2 cellular contexts compared by ENCODE assay signal in genomic region chr12:125288931-125289928, GRCh38.
TF ChIP-seq lines count a peak whose summit lies in the region.

No MANE protein-coding gene starts in this region.

TF ChIP-seq in GM23338, 12 proteins besides CTCF, POLR2A, EP300 and RAD21:
- TF ChIP-seq, protein P1, sequence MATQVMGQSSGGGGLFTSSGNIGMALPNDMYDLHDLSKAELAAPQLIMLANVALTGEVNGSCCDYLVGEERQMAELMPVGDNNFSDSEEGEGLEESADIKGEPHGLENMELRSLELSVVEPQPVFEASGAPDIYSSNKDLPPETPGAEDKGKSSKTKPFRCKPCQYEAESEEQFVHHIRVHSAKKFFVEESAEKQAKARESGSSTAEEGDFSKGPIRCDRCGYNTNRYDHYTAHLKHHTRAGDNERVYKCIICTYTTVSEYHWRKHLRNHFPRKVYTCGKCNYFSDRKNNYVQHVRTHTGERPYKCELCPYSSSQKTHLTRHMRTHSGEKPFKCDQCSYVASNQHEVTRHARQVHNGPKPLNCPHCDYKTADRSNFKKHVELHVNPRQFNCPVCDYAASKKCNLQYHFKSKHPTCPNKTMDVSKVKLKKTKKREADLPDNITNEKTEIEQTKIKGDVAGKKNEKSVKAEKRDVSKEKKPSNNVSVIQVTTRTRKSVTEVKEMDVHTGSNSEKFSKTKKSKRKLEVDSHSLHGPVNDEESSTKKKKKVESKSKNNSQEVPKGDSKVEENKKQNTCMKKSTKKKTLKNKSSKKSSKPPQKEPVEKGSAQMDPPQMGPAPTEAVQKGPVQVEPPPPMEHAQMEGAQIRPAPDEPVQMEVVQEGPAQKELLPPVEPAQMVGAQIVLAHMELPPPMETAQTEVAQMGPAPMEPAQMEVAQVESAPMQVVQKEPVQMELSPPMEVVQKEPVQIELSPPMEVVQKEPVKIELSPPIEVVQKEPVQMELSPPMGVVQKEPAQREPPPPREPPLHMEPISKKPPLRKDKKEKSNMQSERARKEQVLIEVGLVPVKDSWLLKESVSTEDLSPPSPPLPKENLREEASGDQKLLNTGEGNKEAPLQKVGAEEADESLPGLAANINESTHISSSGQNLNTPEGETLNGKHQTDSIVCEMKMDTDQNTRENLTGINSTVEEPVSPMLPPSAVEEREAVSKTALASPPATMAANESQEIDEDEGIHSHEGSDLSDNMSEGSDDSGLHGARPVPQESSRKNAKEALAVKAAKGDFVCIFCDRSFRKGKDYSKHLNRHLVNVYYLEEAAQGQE (IDR thresholded peaks at IDR 0.05; ENCODE audit: unreplicated experiment): no peak
- TF ChIP-seq NANOG (IDR thresholded peaks at IDR 0.05; ENCODE audit: borderline replicate concordance) (no peak), POLR2AphosphoS5 (IDR thresholded peaks at IDR 0.05; ENCODE audit: low read depth) (no peak), EZH2 (IDR thresholded peaks at IDR 0.05; ENCODE audit: low read depth, unreplicated experiment) (no peak), EZH2phosphoT487 (IDR thresholded peaks at IDR 0.05; ENCODE audit: unreplicated experiment) (no peak)

TF ChIP-seq in K562, 482 proteins besides CTCF, POLR2A, EP300 and RAD21 (continued from another document):
- TF ChIP-seq, protein P2, sequence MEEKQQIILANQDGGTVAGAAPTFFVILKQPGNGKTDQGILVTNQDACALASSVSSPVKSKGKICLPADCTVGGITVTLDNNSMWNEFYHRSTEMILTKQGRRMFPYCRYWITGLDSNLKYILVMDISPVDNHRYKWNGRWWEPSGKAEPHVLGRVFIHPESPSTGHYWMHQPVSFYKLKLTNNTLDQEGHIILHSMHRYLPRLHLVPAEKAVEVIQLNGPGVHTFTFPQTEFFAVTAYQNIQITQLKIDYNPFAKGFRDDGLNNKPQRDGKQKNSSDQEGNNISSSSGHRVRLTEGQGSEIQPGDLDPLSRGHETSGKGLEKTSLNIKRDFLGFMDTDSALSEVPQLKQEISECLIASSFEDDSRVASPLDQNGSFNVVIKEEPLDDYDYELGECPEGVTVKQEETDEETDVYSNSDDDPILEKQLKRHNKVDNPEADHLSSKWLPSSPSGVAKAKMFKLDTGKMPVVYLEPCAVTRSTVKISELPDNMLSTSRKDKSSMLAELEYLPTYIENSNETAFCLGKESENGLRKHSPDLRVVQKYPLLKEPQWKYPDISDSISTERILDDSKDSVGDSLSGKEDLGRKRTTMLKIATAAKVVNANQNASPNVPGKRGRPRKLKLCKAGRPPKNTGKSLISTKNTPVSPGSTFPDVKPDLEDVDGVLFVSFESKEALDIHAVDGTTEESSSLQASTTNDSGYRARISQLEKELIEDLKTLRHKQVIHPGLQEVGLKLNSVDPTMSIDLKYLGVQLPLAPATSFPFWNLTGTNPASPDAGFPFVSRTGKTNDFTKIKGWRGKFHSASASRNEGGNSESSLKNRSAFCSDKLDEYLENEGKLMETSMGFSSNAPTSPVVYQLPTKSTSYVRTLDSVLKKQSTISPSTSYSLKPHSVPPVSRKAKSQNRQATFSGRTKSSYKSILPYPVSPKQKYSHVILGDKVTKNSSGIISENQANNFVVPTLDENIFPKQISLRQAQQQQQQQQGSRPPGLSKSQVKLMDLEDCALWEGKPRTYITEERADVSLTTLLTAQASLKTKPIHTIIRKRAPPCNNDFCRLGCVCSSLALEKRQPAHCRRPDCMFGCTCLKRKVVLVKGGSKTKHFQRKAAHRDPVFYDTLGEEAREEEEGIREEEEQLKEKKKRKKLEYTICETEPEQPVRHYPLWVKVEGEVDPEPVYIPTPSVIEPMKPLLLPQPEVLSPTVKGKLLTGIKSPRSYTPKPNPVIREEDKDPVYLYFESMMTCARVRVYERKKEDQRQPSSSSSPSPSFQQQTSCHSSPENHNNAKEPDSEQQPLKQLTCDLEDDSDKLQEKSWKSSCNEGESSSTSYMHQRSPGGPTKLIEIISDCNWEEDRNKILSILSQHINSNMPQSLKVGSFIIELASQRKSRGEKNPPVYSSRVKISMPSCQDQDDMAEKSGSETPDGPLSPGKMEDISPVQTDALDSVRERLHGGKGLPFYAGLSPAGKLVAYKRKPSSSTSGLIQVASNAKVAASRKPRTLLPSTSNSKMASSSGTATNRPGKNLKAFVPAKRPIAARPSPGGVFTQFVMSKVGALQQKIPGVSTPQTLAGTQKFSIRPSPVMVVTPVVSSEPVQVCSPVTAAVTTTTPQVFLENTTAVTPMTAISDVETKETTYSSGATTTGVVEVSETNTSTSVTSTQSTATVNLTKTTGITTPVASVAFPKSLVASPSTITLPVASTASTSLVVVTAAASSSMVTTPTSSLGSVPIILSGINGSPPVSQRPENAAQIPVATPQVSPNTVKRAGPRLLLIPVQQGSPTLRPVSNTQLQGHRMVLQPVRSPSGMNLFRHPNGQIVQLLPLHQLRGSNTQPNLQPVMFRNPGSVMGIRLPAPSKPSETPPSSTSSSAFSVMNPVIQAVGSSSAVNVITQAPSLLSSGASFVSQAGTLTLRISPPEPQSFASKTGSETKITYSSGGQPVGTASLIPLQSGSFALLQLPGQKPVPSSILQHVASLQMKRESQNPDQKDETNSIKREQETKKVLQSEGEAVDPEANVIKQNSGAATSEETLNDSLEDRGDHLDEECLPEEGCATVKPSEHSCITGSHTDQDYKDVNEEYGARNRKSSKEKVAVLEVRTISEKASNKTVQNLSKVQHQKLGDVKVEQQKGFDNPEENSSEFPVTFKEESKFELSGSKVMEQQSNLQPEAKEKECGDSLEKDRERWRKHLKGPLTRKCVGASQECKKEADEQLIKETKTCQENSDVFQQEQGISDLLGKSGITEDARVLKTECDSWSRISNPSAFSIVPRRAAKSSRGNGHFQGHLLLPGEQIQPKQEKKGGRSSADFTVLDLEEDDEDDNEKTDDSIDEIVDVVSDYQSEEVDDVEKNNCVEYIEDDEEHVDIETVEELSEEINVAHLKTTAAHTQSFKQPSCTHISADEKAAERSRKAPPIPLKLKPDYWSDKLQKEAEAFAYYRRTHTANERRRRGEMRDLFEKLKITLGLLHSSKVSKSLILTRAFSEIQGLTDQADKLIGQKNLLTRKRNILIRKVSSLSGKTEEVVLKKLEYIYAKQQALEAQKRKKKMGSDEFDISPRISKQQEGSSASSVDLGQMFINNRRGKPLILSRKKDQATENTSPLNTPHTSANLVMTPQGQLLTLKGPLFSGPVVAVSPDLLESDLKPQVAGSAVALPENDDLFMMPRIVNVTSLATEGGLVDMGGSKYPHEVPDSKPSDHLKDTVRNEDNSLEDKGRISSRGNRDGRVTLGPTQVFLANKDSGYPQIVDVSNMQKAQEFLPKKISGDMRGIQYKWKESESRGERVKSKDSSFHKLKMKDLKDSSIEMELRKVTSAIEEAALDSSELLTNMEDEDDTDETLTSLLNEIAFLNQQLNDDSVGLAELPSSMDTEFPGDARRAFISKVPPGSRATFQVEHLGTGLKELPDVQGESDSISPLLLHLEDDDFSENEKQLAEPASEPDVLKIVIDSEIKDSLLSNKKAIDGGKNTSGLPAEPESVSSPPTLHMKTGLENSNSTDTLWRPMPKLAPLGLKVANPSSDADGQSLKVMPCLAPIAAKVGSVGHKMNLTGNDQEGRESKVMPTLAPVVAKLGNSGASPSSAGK (IDR thresholded peaks at IDR 0.05): no peak
- TF ChIP-seq ZFP36 (IDR thresholded peaks at IDR 0.05; ENCODE audit: low read depth, low read length, partially characterized antibody) (peak; percentile 58), MITF (IDR thresholded peaks at IDR 0.05) (no peak), ADNP (tag; IDR thresholded peaks at IDR 0.05) (peak; percentile 42; the same call in 1 of the 2 replicates), DPF2 (IDR thresholded peaks at IDR 0.05) (no peak), CBX8 (IDR thresholded peaks at IDR 0.05; ENCODE audit: borderline replicate concordance, extremely low read depth, low read depth, low read length, poor library complexity, severe bottlenecking) (no peak)
